10 cellular contexts compared by ENCODE assay signal in the genomic region with DNA sequence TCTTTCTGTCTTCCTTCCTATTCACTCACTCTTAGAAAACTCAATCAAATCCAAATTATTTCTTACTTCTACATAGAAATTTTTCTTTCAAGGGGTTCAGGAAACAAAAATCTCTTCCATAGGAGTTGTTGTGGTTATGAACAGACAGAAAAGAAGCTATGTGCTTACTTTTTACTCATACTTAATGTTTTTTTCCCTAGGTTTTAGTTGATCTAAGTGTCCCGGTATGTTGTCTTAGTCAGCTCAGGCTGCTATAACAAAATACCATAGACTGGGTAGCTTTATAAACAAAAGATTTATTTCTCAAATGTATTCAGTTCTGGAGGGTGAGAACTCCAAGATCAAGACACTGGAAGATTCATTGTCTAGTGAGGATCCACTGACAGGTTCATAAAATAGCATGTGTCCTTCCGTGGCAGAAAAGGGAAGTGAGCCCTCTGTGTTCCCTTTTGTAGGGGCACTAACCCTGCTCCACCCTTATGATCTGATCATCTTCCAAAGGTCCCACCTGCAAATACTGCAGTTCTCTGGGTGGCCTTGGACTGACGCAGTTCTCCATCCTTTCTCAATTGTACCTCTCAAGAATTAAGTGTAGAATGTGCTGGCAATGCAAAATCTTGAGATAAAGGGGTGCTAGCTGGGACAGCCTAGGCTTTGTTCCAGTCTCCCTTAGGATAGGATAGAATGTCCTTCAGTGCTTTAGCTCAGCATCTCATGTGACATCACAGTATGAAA. TPM values are rescaled to one million over a fixed set of nuclear protein-coding genes. Genes with fewer than 3 reads are reported as not detected.
DNase-seq lines count a peak whose midpoint lies in the region; ATAC-seq, FAIRE-seq and TF ChIP-seq lines count a peak whose summit lies in the region.
"Had no signal": no experiment of that assay in that cellular context is flagged by ENCODE, and none has a peak within 500 bp of the region (broad histone marks: within the 10 kb centered on the region; RNA-seq: fewer than 3 reads in every experiment).

No MANE protein-coding gene starts in this region.

- no peaks in the 10 kb centered on the region for H3K27me3 Mint-ChIP-seq in T-helper 17 cell
- H3K27me3 Mint-ChIP-seq: CD4-positive, CD25-positive, alpha-beta regulatory T cell had no signal

- H3K4me3 ChIP-seq in coronary artery, result no peak overlapping the region
- H3K4me3 ChIP-seq: lower lobe of right lung had no signal

- peak; percentile 83 for FAIRE-seq in GM12891 (lab: Jason Lieb, UNC)

- H3K9me3 ChIP-seq in T-helper 17 cell (ENCODE audit: control insufficient read depth, low read length, poor library complexity, severe bottlenecking), result no peaks in the 10 kb centered on the region
- H3K9me3 ChIP-seq: lower lobe of right lung had no signal

- no peak overlapping the region for H3K27ac Mint-ChIP-seq in T-helper 17 cell

- no peak for TF ChIP-seq CTCF in GM20000 (IDR thresholded peaks at IDR 0.05; ENCODE audit: extremely low read depth, missing control alignments)
- TF ChIP-seq CTCF in coronary artery (IDR thresholded peaks at IDR 0.05), result no peak

- H3K4me1 Mint-ChIP-seq in T-helper 17 cell, result no peaks in the 10 kb centered on the region
- H3K4me1 Mint-ChIP-seq: CD4-positive, CD25-positive, alpha-beta regulatory T cell had no signal

- DNase-seq in GM12891 (ENCODE audit: insufficient read length, low spot score) (no peak), T-helper 17 cell (no peak), GM20000 (ENCODE audit: low spot score) (no peak), left ventricle myocardium superior (no peak), coronary artery (ENCODE audit: low spot score) (no peak)
- DNase-seq in activated CD8-positive, alpha-beta memory T cell treated with anti-CD3 and anti-CD28 coated beads, Interleukin-2, amount 50 U/mL, for 48 hours, result no peak
- DNase-seq: CD4-positive, CD25-positive, alpha-beta regulatory T cell; lower lobe of right lung had no signal

- peaks cover 2% of the 10 kb centered on the region for H3K36me3 Mint-ChIP-seq in T-helper 17 cell (ENCODE audit: low read depth)
- H3K36me3 Mint-ChIP-seq: CD4-positive, CD25-positive, alpha-beta regulatory T cell had no signal

- H3K27ac ChIP-seq in coronary artery, result no peak overlapping the region
- H3K27ac ChIP-seq: lower lobe of right lung had no signal

- intact Hi-C loops in left ventricle myocardium superior (cut with micrococcal nuclease), result no loop called here

- H3K4me3 Mint-ChIP-seq in T-helper 17 cell, result no peak overlapping the region

- no peak for TF ChIP-seq POLR2A in GM12891 (IDR thresholded peaks at IDR 0.05; ENCODE audit: low read depth, low read length)

- ATAC-seq in GM21515 (IDR thresholded peaks at IDR 0.05; ENCODE audit: unreplicated experiment) (peak; percentile 87), HG03159 (IDR thresholded peaks at IDR 0.05; ENCODE audit: unreplicated experiment) (peak; percentile 68), T-helper 17 cell (peak; percentile 49), left ventricle myocardium superior (no peak)

TF ChIP-seq in GM12891, 5 proteins besides CTCF, POLR2A, EP300 and RAD21:
- TF ChIP-seq POLR2AphosphoS5 (IDR thresholded peaks at IDR 0.05; ENCODE audit: low read depth, low read length) (no peak), SPI1 (IDR thresholded peaks at IDR 0.05; ENCODE audit: low read depth, low read length) (peak; percentile 98), TAF1 (IDR thresholded peaks at IDR 0.05; ENCODE audit: low read depth, low read length) (no peak)

RNA-seq across cellular contexts. Expression of a gene that starts 14.4 kb away (rescaled TPM):
- polyA plus RNA-seq in GM12891 (2012; ENCODE audit: low read depth, missing spikeins), result 32.3 TPM
- total RNA-seq in T-helper 17 cell, result 10 to 100 TPM; 15.3 to 19.8 TPM
- total RNA-seq in left ventricle myocardium superior, result 33.1 TPM
